Comparison of ENCODE assay signal across 9 cellular contexts in genomic region chr9:82127993-82128710, GRCh38.
DNase-seq lines count a peak whose midpoint lies in the region; ATAC-seq and TF ChIP-seq lines count a peak whose summit lies in the region.
"Had no signal": no experiment of that assay in that cellular context is flagged by ENCODE, and none has a peak within 500 bp of the region (broad histone marks: within the 10 kb centered on the region; RNA-seq: fewer than 3 reads in every experiment).

No MANE protein-coding gene starts in this region.

- peak overlapping the region in 1 of 5 experiments; percentile 48 for H3K4me3 Mint-ChIP-seq in brain

- no peaks in the 10 kb centered on the region for H3K36me3 Mint-ChIP-seq in brain

- TF ChIP-seq CTCF in brain (conservative IDR thresholded peaks at IDR 0.05) = no peak

- H3K4me1 Mint-ChIP-seq in brain = peaks cover 26% of the 10 kb centered on the region

- H3K27me3 Mint-ChIP-seq in brain = no peaks in the 10 kb centered on the region

- DNase-seq in NCI-H2081 treated with DMSO at 0.1 percent for 48 hours (lab: John Stamatoyannopoulos, UW) (no peak), cardiac septum (ENCODE audit: low spot score) (no peak), Right ventricle myocardium inferior (ENCODE audit: missing footprints) (no peak)
- no peak for DNase-seq in activated CD4-positive, alpha-beta T cell treated with anti-CD3 and anti-CD28 coated beads for 4 hours
- DNase-seq: activated CD8-positive, alpha-beta memory T cell treated with anti-CD3 and anti-CD28 coated beads, Interleukin-2, amount 50 U/mL, for 48 hours had no signal

- H3K9me3 Mint-ChIP-seq in brain = no peaks in the 10 kb centered on the region

- ATAC-seq in GM18858 (IDR thresholded peaks at IDR 0.05; ENCODE audit: unreplicated experiment) (peak; percentile 96), GM21717 (IDR thresholded peaks at IDR 0.05; ENCODE audit: unreplicated experiment) (peak; percentile 81), HG03457 (IDR thresholded peaks at IDR 0.05; ENCODE audit: unreplicated experiment) (peak; percentile 91), Right ventricle myocardium inferior (no peak)

- peak overlapping the region; percentile 4 to 39 (median 12) for H3K27ac Mint-ChIP-seq in brain

- intact Hi-C loops in cardiac septum (cut with DNase I) = no loop called here
- intact Hi-C loops in Right ventricle myocardium inferior (cut with DNase I) = no loop called here
